1 cellular context compared by ENCODE assay signal in the genomic region with DNA sequence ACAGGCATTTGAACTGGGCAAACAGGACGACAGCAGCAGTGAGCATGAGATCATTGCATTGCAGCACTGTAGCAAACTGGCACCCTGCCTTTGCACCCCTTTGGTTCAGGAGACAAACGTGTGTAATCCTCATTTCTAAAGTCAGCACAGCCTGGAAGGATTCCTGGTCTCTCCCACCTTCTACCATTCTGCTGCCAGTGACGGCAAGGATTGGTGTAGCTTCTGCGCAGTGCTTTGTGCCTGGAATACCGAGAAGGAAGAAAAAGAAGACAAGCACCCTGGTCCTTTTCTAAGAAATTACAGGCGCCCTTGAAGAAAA.
TF ChIP-seq lines count a peak whose summit lies in the region.

No MANE protein-coding gene starts in this region.

TF ChIP-seq in H1, 55 proteins besides CTCF, POLR2A, EP300 and RAD21 (continued from another document):
- TF ChIP-seq CHD7 (IDR thresholded peaks at IDR 0.05; ENCODE audit: insufficient replicate concordance, low read length) = no peak
- no peak for TF ChIP-seq SUZ12 (IDR thresholded peaks at IDR 0.05; ENCODE audit: low read length)
- no peak for TF ChIP-seq MAFK (IDR thresholded peaks at IDR 0.05; ENCODE audit: low read depth, low read length)
- no peak for TF ChIP-seq SIX5 (IDR thresholded peaks at IDR 0.05; ENCODE audit: low read depth, low read length)
- no peak for TF ChIP-seq BCL11A (IDR thresholded peaks at IDR 0.05; ENCODE audit: low read depth in 2 of 2, low read length in 2 of 2)
- TF ChIP-seq PHF8 (conservative IDR thresholded peaks at IDR 0.05; ENCODE audit: low read depth, low read length) = no peak
- no peak for TF ChIP-seq CREB1 (IDR thresholded peaks at IDR 0.05)
- no peak for TF ChIP-seq YY1 (IDR thresholded peaks at IDR 0.05; ENCODE audit: low read depth, low read length)
- no peak for TF ChIP-seq CTBP2 (IDR thresholded peaks at IDR 0.05; ENCODE audit: borderline replicate concordance, insufficient read depth, insufficient read length, low read length)
- TF ChIP-seq TCF12 (IDR thresholded peaks at IDR 0.05; ENCODE audit: low read depth, low read length) = no peak
